Comparison of ENCODE assay signal across 8 cellular contexts in the genomic region with DNA sequence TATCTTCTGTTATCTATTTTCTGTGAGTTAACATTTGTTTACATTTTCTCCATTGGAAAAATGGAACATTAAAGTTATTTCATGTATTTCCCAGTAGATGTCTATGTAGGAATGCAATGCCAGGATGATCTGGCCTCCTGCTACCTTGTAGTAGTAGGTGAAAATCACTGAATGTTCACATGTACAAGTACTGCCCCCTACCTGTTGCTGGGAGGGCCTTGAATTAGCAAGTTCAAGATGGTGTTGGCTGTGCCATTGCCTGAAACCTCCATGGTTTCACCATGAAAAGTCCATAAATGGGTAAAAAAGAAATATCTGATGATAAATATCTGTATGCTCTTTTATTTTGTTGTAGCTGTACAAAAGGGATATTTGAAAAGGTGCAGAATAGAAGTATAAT. TPM values are rescaled to one million over a fixed set of nuclear protein-coding genes. Genes with fewer than 3 reads are reported as not detected.
DNase-seq lines count a peak whose midpoint lies in the region; ATAC-seq and TF ChIP-seq lines count a peak whose summit lies in the region.

No MANE protein-coding gene starts in this region.

- no peaks in the 10 kb centered on the region for H3K9me3 ChIP-seq in CD4-positive, alpha-beta memory T cell (ENCODE audit: control insufficient read depth in 1 of 2, low read length in 2 of 2)

- peaks cover 72% of the 10 kb centered on the region for H3K36me3 ChIP-seq in CD4-positive, alpha-beta memory T cell (ENCODE audit: insufficient read depth, low read length)

- no peaks in the 10 kb centered on the region for H3K9me3 Mint-ChIP-seq in CD4-positive, alpha-beta memory T cell
- no peaks in the 10 kb centered on the region for H3K9me3 Mint-ChIP-seq in activated CD8-positive, alpha-beta T cell treated with anti-CD3 and anti-CD28 coated beads, Interleukin-2, amount 10 ng/mL, durations not matched to agents 7 days and 5 days (ENCODE audit: insufficient read depth)

- no peak overlapping the region for H3K4me3 ChIP-seq in CD4-positive, alpha-beta memory T cell (ENCODE audit: low read length in 2 of 2)

- no peaks in the 10 kb centered on the region for H3K27me3 Mint-ChIP-seq in CD4-positive, alpha-beta memory T cell
- H3K27me3 Mint-ChIP-seq in activated CD8-positive, alpha-beta T cell treated with anti-CD3 and anti-CD28 coated beads, Interleukin-2, amount 10 ng/mL, durations not matched to agents 7 days and 5 days (ENCODE audit: low read depth), result no peaks in the 10 kb centered on the region

- H3K4me1 ChIP-seq in CD4-positive, alpha-beta memory T cell (ENCODE audit: insufficient read depth, low read length), result no peaks in the 10 kb centered on the region

- H3K27me3 ChIP-seq in CD4-positive, alpha-beta memory T cell (ENCODE audit: insufficient read depth, low read length), result no peaks in the 10 kb centered on the region

- peaks cover 73 to 75% of the 10 kb centered on the region in 2 donors for H3K36me3 Mint-ChIP-seq in CD4-positive, alpha-beta memory T cell
- peaks cover 69% of the 10 kb centered on the region for H3K36me3 Mint-ChIP-seq in activated CD8-positive, alpha-beta T cell treated with anti-CD3 and anti-CD28 coated beads, Interleukin-2, amount 10 ng/mL, durations not matched to agents 7 days and 5 days (ENCODE audit: low read depth)

- H3K27ac Mint-ChIP-seq in CD4-positive, alpha-beta memory T cell, result peak overlapping the region in 3 of 7 donors; percentile 56 to 73 (median 57)
- peak overlapping the region; percentile 0 for H3K27ac Mint-ChIP-seq in activated CD8-positive, alpha-beta T cell treated with anti-CD3 and anti-CD28 coated beads, Interleukin-2, amount 10 ng/mL, durations not matched to agents 7 days and 5 days

- no peak overlapping the region for H3K27ac ChIP-seq in CD4-positive, alpha-beta memory T cell (ENCODE audit: low read depth, low read length)
- no peak overlapping the region for H3K27ac ChIP-seq in caudate nucleus (ENCODE audit: low read depth, low read length)

- POLR2A ChIA-PET in CD4-positive, alpha-beta memory T cell (lab: Charles Lee; ENCODE audit: partially characterized antibody), result interaction anchor here (0.9 kb wide), 1 partner anchor 17 kb away, joined by 3 read pairs; no protein-coding TSS in a partner anchor
- POLR2A ChIA-PET in HEK293T (lab: Yijun Ruan, JAX), result no interaction called here
- POLR2A ChIA-PET in activated CD8-positive, alpha-beta T cell treated with anti-CD3 and anti-CD28 coated beads, Interleukin-2, amount 10 ng/mL, durations not matched to agents 7 days and 5 days (lab: Charles Lee), result no interaction called here

- peak; percentile 30 to 58 (median 39) for DNase-seq in CD4-positive, alpha-beta memory T cell
- DNase-seq in HEK293T (ENCODE audit: extremely low spot score) (peak; percentile 22), left kidney (ENCODE audit: low read depth, low spot score) (peak; percentile 37), G401 (ENCODE audit: low spot score) (no peak), GF-D8 (lab: John Stamatoyannopoulos, UW) (no peak), caudate nucleus (lab: John Stamatoyannopoulos, UW) (no peak)
- DNase-seq in activated CD8-positive, alpha-beta T cell treated with anti-CD3 and anti-CD28 coated beads, Interleukin-2, amount 10 ng/mL, durations not matched to agents 7 days and 5 days, result peak; percentile 54

- CTCF ChIA-PET in CD4-positive, alpha-beta memory T cell (lab: Charles Lee; ENCODE audit: partially characterized antibody), result interaction anchor here (1.0 to 3.3 kb wide), 17 partner anchors 9 to 265 kb away, joined by 3 to 40 read pairs (median 4); a partner anchor contains a TSS
- CTCF ChIA-PET in HEK293T (lab: Yijun Ruan, JAX), result no interaction called here
- CTCF ChIA-PET in activated CD8-positive, alpha-beta T cell treated with anti-CD3 and anti-CD28 coated beads, Interleukin-2, amount 10 ng/mL, durations not matched to agents 7 days and 5 days (lab: Charles Lee), result interaction anchor here (0.6 to 4.4 kb wide), 11 partner anchors 9 to 117 kb away, joined by 3 to 36 read pairs (median 7); a partner anchor contains a TSS

- in situ Hi-C loops in G401 (cut with HindIII; ENCODE audit: low sequenced_read_pairs), result no loop called here

- no peak overlapping the region for H3K4me3 Mint-ChIP-seq in CD4-positive, alpha-beta memory T cell
- no peak overlapping the region for H3K4me3 Mint-ChIP-seq in activated CD8-positive, alpha-beta T cell treated with anti-CD3 and anti-CD28 coated beads, Interleukin-2, amount 10 ng/mL, durations not matched to agents 7 days and 5 days

- intact Hi-C loops in CD4-positive, alpha-beta memory T cell (cut with micrococcal nuclease), result loop anchor here (1.0 kb wide), 1 partner anchor 106 kb away; no protein-coding TSS in a partner anchor

- peaks cover 0 to 17% (median 14%) of the 10 kb centered on the region in 4 donors for H3K4me1 Mint-ChIP-seq in CD4-positive, alpha-beta memory T cell
- peaks cover 29% of the 10 kb centered on the region for H3K4me1 Mint-ChIP-seq in activated CD8-positive, alpha-beta T cell treated with anti-CD3 and anti-CD28 coated beads, Interleukin-2, amount 10 ng/mL, durations not matched to agents 7 days and 5 days (ENCODE audit: low read depth)

- no peak for ATAC-seq in activated CD8-positive, alpha-beta T cell treated with anti-CD3 and anti-CD28 coated beads, Interleukin-2, amount 10 ng/mL, durations not matched to agents 7 days and 5 days
- no peak for ATAC-seq in GM21528 (IDR thresholded peaks at IDR 0.05; ENCODE audit: low FRiP score, unreplicated experiment)

TF ChIP-seq in HEK293T, 16 proteins besides CTCF, POLR2A, EP300 and RAD21:
- TF ChIP-seq FOXK2 (IDR thresholded peaks at IDR 0.05) (no peak), NFRKB (IDR thresholded peaks at IDR 0.05) (no peak), LEF1 (IDR thresholded peaks at IDR 0.05; ENCODE audit: borderline replicate concordance) (no peak), FOXM1 (IDR thresholded peaks at IDR 0.05; ENCODE audit: borderline replicate concordance) (no peak), SUZ12 (IDR thresholded peaks at IDR 0.05) (no peak), FOXA1 (IDR thresholded peaks at IDR 0.05) (no peak), L3MBTL2 (conservative IDR thresholded peaks at IDR 0.05) (no peak), TARDBP (IDR thresholded peaks at IDR 0.05) (no peak), CTBP1 (IDR thresholded peaks at IDR 0.05; ENCODE audit: borderline replicate concordance) (no peak), ELF4 (IDR thresholded peaks at IDR 0.05) (no peak)

RNA-seq across cellular contexts. Expression of a gene that starts 30.7 kb away (rescaled TPM):
- total RNA-seq in CD4-positive, alpha-beta memory T cell, result 100 to 1,000 TPM; 235 to 240 TPM
- 100 to 1,000 TPM; 305 to 348 TPM for polyA plus RNA-seq in CD4-positive, alpha-beta memory T cell
- total RNA-seq in activated CD8-positive, alpha-beta T cell treated with anti-CD3 and anti-CD28 coated beads, Interleukin-2, amount 10 ng/mL, durations not matched to agents 7 days and 5 days, result 100 to 1,000 TPM; 362 to 394 TPM
- 292 and 431 TPM in 2 replicates for total RNA-seq in G401 (2014; rRNA removed; shearing (Covaris generic))

RNA-seq across cellular contexts. Expression of a gene that starts 58.2 kb away (rescaled TPM):
- total RNA-seq in CD4-positive, alpha-beta memory T cell, result 1 to 10 TPM; 3.6 to 5.1 TPM
- 1 to 10 TPM; 2.0 to 2.4 TPM for polyA plus RNA-seq in CD4-positive, alpha-beta memory T cell
- 1 to 10 TPM; 1.2 to 1.4 TPM for total RNA-seq in activated CD8-positive, alpha-beta T cell treated with anti-CD3 and anti-CD28 coated beads, Interleukin-2, amount 10 ng/mL, durations not matched to agents 7 days and 5 days
- 0.12 and 0.37 TPM in 2 replicates for total RNA-seq in G401 (2014; rRNA removed; shearing (Covaris generic))

RNA-seq across cellular contexts. Expression of a gene that starts 58.3 kb away (rescaled TPM):
- 10 to 100 TPM; 16.8 to 20.6 TPM for total RNA-seq in CD4-positive, alpha-beta memory T cell
- 10 to 100 TPM; 30.7 to 36.6 TPM for polyA plus RNA-seq in CD4-positive, alpha-beta memory T cell
- total RNA-seq in activated CD8-positive, alpha-beta T cell treated with anti-CD3 and anti-CD28 coated beads, Interleukin-2, amount 10 ng/mL, durations not matched to agents 7 days and 5 days, result 10 to 100 TPM; 29.0 to 30.3 TPM
- 10.3 and 11.2 TPM in 2 replicates for total RNA-seq in G401 (2014; rRNA removed; shearing (Covaris generic))

Comparison
In these comparisons a context has a peak if more than half of its experiments do, and no peak if none do; other contexts are left out.
1. DNase-seq: peak in CD4-positive, alpha-beta memory T cell (5 of 5), HEK293T (single experiment), activated CD8-positive, alpha-beta T cell treated with anti-CD3 and anti-CD28 coated beads, Interleukin-2, amount 10 ng/mL, durations not matched to agents 7 days and 5 days (single experiment) and left kidney (single experiment); none in G401 (single experiment), GF-D8 (single experiment) and caudate nucleus (0 of 61).